13 cellular contexts compared by ENCODE assay signal in genomic region chr18:44870631-44871502, GRCh38.
DNase-seq lines count a peak whose midpoint lies in the region; ATAC-seq and TF ChIP-seq lines count a peak whose summit lies in the region.
"Had no signal": no experiment of that assay in that cellular context is flagged by ENCODE, and none has a peak within 500 bp of the region (broad histone marks: within the 10 kb centered on the region; RNA-seq: fewer than 3 reads in every experiment).

No MANE protein-coding gene starts in this region.

- no peak overlapping the region for H3K27ac ChIP-seq in effector memory CD4-positive, alpha-beta T cell (ENCODE audit: insufficient read depth, low read length, poor library complexity, severe bottlenecking)
- H3K27ac ChIP-seq: skin epidermis had no signal

- H3K36me3 Mint-ChIP-seq in chondrocyte (ENCODE audit: low read depth) = peaks cover 13% of the 10 kb centered on the region
- H3K36me3 Mint-ChIP-seq: activated naive CD4-positive, alpha-beta T cell treated with anti-CD3 and anti-CD28 coated beads, Interleukin-2, amount 10 ng/mL, durations not matched to agents 7 days and 5 days had no signal

- no peaks in the 10 kb centered on the region for H3K9me3 Mint-ChIP-seq in chondrocyte (ENCODE audit: low read depth)
- H3K9me3 Mint-ChIP-seq: activated naive CD4-positive, alpha-beta T cell treated with anti-CD3 and anti-CD28 coated beads, Interleukin-2, amount 10 ng/mL, durations not matched to agents 7 days and 5 days had no signal

- peak; percentile 45 for TF ChIP-seq CTCF in chondrocyte (IDR thresholded peaks at IDR 0.05)

- no peak overlapping the region for H3K4me3 Mint-ChIP-seq in chondrocyte (ENCODE audit: unreplicated experiment)
- H3K4me3 Mint-ChIP-seq: activated naive CD4-positive, alpha-beta T cell treated with anti-CD3 and anti-CD28 coated beads, Interleukin-2, amount 10 ng/mL, durations not matched to agents 7 days and 5 days had no signal

- ATAC-seq in GM19452 (IDR thresholded peaks at IDR 0.05; ENCODE audit: unreplicated experiment) = peak; percentile 37
- peak; percentile 41 for ATAC-seq in HG03066 (IDR thresholded peaks at IDR 0.05; ENCODE audit: low read depth, unreplicated experiment)
- ATAC-seq in GM19324 (IDR thresholded peaks at IDR 0.05; ENCODE audit: low FRiP score, unreplicated experiment) = no peak

- H3K27me3 Mint-ChIP-seq in chondrocyte (ENCODE audit: low read depth) = no peaks in the 10 kb centered on the region
- H3K27me3 Mint-ChIP-seq: activated naive CD4-positive, alpha-beta T cell treated with anti-CD3 and anti-CD28 coated beads, Interleukin-2, amount 10 ng/mL, durations not matched to agents 7 days and 5 days had no signal

- no peaks in the 10 kb centered on the region for H3K9me3 ChIP-seq in effector memory CD4-positive, alpha-beta T cell (ENCODE audit: control insufficient read depth, low read length)

- DNase-seq in EH (ENCODE audit: low read depth) (peak; percentile 49), chondrocyte (ENCODE audit: low spot score) (no peak), NCI-H2029 (lab: John Stamatoyannopoulos, UW) (no peak)
- DNase-seq in effector memory CD4-positive, alpha-beta T cell = no peak
- no peak for DNase-seq in activated CD8-positive, alpha-beta memory T cell treated with anti-CD3 and anti-CD28 coated beads for 24 hours
- DNase-seq: activated CD4-positive, alpha-beta T cell treated with anti-CD3 and anti-CD28 coated beads for 4 hours; activated naive CD4-positive, alpha-beta T cell treated with anti-CD3 and anti-CD28 coated beads, Interleukin-2, amount 10 ng/mL, durations not matched to agents 7 days and 5 days; IMR-90; NCI-H2029 treated with DMSO at 0.1 percent for 48 hours had no signal

- H3K4me3 ChIP-seq in effector memory CD4-positive, alpha-beta T cell (ENCODE audit: insufficient read depth, low read depth, low read length, poor library complexity, severe bottlenecking) = no peak overlapping the region
- H3K4me3 ChIP-seq: skin epidermis had no signal

- peaks cover 29% of the 10 kb centered on the region for H3K4me1 Mint-ChIP-seq in chondrocyte (ENCODE audit: low read depth)
- H3K4me1 Mint-ChIP-seq: activated naive CD4-positive, alpha-beta T cell treated with anti-CD3 and anti-CD28 coated beads, Interleukin-2, amount 10 ng/mL, durations not matched to agents 7 days and 5 days had no signal

- H3K27me3 ChIP-seq in effector memory CD4-positive, alpha-beta T cell (replicated peaks; ENCODE audit: control insufficient read depth, insufficient read depth, low read length, poor library complexity, severe bottlenecking) = no peaks in the 10 kb centered on the region

- H3K36me3 ChIP-seq in effector memory CD4-positive, alpha-beta T cell (ENCODE audit: control insufficient read depth, insufficient read depth, low read length) = no peaks in the 10 kb centered on the region

- H3K4me1 ChIP-seq in effector memory CD4-positive, alpha-beta T cell (ENCODE audit: control insufficient read depth, insufficient read depth, low read length, poor library complexity, severe bottlenecking) = no peaks in the 10 kb centered on the region

- no peak overlapping the region for H3K27ac Mint-ChIP-seq in chondrocyte (ENCODE audit: unreplicated experiment)
- H3K27ac Mint-ChIP-seq: activated naive CD4-positive, alpha-beta T cell treated with anti-CD3 and anti-CD28 coated beads, Interleukin-2, amount 10 ng/mL, durations not matched to agents 7 days and 5 days had no signal
